Comparison of ENCODE assay signal across 1 cellular context in the genomic region with DNA sequence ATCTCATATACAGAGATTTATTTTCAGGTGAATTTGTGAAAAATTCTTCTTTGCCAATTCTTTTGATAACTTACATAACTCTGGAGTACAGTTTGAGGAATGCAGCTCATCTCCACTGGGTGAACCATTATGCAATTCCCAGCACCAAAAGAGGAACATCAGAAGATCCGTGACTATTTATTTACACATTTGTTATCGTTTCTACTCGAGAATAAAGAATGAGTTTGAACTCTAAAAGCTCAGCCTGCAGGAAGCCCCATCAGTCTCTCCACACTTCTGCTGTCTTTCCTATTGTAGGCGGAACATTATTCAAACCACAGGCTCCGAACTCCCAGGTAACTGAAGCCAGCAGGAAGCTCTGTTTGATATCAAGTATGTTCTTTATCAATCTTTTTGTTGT.
TF ChIP-seq lines count a peak whose summit lies in the region.

No MANE protein-coding gene starts in this region.

TF ChIP-seq in HepG2, 621 proteins besides CTCF, POLR2A, EP300 and RAD21 (continued from another document and continues in another):
- no peak for TF ChIP-seq REXO4 (CRISPR knock-in tag; IDR thresholded peaks at IDR 0.05; ENCODE audit: borderline replicate concordance)
- TF ChIP-seq BCL6 (CRISPR knock-in tag; IDR thresholded peaks at IDR 0.05) = peak; percentile 83
- TF ChIP-seq HDAC1 (CRISPR knock-in tag; IDR thresholded peaks at IDR 0.05) = peak; percentile 42; the same call in 1 of the 2 replicates
- TF ChIP-seq HOXA5 (CRISPR knock-in tag; IDR thresholded peaks at IDR 0.05) = 0 out of 2 replicates have a peak, but pooled peaks have one; percentile 27
- no peak for TF ChIP-seq ZNF773 (CRISPR knock-in tag; IDR thresholded peaks at IDR 0.05; ENCODE audit: borderline replicate concordance)
- TF ChIP-seq ZNF672 (CRISPR knock-in tag; IDR thresholded peaks at IDR 0.05) = no peak
- TF ChIP-seq ZGPAT (CRISPR knock-in tag; IDR thresholded peaks at IDR 0.05) = peak; percentile 74
- TF ChIP-seq ZNF772 (CRISPR knock-in tag; IDR thresholded peaks at IDR 0.05) = peak; percentile 49; the same call in 1 of the 2 replicates
- TF ChIP-seq ZNF280B (CRISPR knock-in tag; IDR thresholded peaks at IDR 0.05; ENCODE audit: borderline replicate concordance) = no peak
- no peak for TF ChIP-seq KLF12 (CRISPR knock-in tag; IDR thresholded peaks at IDR 0.05; ENCODE audit: borderline replicate concordance)
- TF ChIP-seq NKX3-1 (CRISPR knock-in tag; IDR thresholded peaks at IDR 0.05) = 0 out of 2 replicates have a peak, but pooled peaks have one; percentile 36
- no peak for TF ChIP-seq ZNF274 (CRISPR knock-in tag; IDR thresholded peaks at IDR 0.05)
- peak; percentile 66 for TF ChIP-seq DBP (CRISPR knock-in tag; IDR thresholded peaks at IDR 0.05; ENCODE audit: not compliant biosample characterization)
- TF ChIP-seq, protein P1, sequence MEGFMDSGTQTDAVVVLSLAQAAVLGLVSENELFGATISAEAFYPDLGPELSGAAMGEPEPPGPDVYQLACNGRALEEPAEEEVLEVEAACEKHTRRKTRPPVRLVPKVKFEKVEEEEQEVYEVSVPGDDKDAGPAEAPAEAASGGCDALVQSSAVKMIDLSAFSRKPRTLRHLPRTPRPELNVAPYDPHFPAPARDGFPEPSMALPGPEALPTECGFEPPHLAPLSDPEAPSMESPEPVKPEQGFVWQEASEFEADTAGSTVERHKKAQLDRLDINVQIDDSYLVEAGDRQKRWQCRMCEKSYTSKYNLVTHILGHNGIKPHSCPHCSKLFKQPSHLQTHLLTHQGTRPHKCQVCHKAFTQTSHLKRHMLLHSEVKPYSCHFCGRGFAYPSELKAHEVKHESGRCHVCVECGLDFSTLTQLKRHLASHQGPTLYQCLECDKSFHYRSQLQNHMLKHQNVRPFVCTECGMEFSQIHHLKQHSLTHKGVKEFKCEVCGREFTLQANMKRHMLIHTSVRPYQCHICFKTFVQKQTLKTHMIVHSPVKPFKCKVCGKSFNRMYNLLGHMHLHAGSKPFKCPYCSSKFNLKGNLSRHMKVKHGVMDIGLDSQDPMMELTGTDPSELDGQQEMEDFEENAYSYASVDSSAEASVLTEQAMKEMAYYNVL (CRISPR knock-in tag; IDR thresholded peaks at IDR 0.05; ENCODE audit: borderline replicate concordance) = 0 out of 2 replicates have a peak, but pooled peaks have one; percentile 48
- TF ChIP-seq, protein P2, sequence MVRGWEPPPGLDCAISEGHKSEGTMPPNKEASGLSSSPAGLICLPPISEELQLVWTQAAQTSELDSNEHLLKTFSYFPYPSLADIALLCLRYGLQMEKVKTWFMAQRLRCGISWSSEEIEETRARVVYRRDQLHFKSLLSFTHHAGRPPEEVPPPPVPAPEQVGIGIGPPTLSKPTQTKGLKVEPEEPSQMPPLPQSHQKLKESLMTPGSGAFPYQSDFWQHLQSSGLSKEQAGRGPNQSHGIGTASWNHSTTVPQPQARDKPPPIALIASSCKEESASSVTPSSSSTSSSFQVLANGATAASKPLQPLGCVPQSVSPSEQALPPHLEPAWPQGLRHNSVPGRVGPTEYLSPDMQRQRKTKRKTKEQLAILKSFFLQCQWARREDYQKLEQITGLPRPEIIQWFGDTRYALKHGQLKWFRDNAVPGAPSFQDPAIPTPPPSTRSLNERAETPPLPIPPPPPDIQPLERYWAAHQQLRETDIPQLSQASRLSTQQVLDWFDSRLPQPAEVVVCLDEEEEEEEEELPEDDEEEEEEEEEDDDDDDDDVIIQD (CRISPR knock-in tag; IDR thresholded peaks at IDR 0.05; ENCODE audit: low read depth) = peak; percentile 94; the same call in 1 of the 2 replicates
- TF ChIP-seq, protein P3, sequence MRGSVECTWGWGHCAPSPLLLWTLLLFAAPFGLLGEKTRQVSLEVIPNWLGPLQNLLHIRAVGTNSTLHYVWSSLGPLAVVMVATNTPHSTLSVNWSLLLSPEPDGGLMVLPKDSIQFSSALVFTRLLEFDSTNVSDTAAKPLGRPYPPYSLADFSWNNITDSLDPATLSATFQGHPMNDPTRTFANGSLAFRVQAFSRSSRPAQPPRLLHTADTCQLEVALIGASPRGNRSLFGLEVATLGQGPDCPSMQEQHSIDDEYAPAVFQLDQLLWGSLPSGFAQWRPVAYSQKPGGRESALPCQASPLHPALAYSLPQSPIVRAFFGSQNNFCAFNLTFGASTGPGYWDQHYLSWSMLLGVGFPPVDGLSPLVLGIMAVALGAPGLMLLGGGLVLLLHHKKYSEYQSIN (CRISPR knock-in tag; IDR thresholded peaks at IDR 0.05; ENCODE audit: borderline replicate concordance) = no peak
- TF ChIP-seq CREBL2 (CRISPR knock-in tag; IDR thresholded peaks at IDR 0.05; ENCODE audit: borderline replicate concordance) = no peak
- TF ChIP-seq ZMYM3 (CRISPR knock-in tag; IDR thresholded peaks at IDR 0.05) = no peak
- no peak for TF ChIP-seq ZFP82 (CRISPR knock-in tag; IDR thresholded peaks at IDR 0.05; ENCODE audit: borderline replicate concordance)
- 0 out of 2 replicates have a peak, but pooled peaks have one; percentile 28 for TF ChIP-seq ZSCAN9 (CRISPR knock-in tag; IDR thresholded peaks at IDR 0.05; ENCODE audit: borderline replicate concordance)
- peak; percentile 84; the same call in 1 of the 2 replicates for TF ChIP-seq ZFP1 (CRISPR knock-in tag; IDR thresholded peaks at IDR 0.05)
- 0 out of 2 replicates have a peak, but pooled peaks have one; percentile 19 for TF ChIP-seq PATZ1 (CRISPR knock-in tag; IDR thresholded peaks at IDR 0.05)
- TF ChIP-seq GATA4 (IDR thresholded peaks at IDR 0.05; ENCODE audit: borderline replicate concordance, low read depth) = peak; percentile 44; the same call in 1 of the 2 replicates
- no peak for TF ChIP-seq REL (CRISPR knock-in tag; conservative IDR thresholded peaks at IDR 0.05)
- TF ChIP-seq HOXA9 (CRISPR knock-in tag; IDR thresholded peaks at IDR 0.05; ENCODE audit: borderline replicate concordance) = no peak
- TF ChIP-seq SALL1 (CRISPR knock-in tag; IDR thresholded peaks at IDR 0.05) = peak; percentile 57; the same call in 1 of the 2 replicates
- TF ChIP-seq ZNF253 (CRISPR knock-in tag; IDR thresholded peaks at IDR 0.05; ENCODE audit: borderline replicate concordance) = no peak
- TF ChIP-seq MTF1 (CRISPR knock-in tag; IDR thresholded peaks at IDR 0.05) = no peak
- peak; percentile 84 for TF ChIP-seq TBX2 (CRISPR knock-in tag; IDR thresholded peaks at IDR 0.05; ENCODE audit: borderline replicate concordance)
- TF ChIP-seq FOXP4 (CRISPR knock-in tag; IDR thresholded peaks at IDR 0.05) = peak; percentile 83
- no peak for TF ChIP-seq ZNF724P (CRISPR knock-in tag; IDR thresholded peaks at IDR 0.05; ENCODE audit: borderline replicate concordance)
- no peak for TF ChIP-seq GLI4 (CRISPR knock-in tag; IDR thresholded peaks at IDR 0.05; ENCODE audit: borderline replicate concordance)
- TF ChIP-seq PHF5A (CRISPR knock-in tag; IDR thresholded peaks at IDR 0.05; ENCODE audit: low read depth, unreplicated experiment) = peak; percentile 22
- TF ChIP-seq, protein P4, sequence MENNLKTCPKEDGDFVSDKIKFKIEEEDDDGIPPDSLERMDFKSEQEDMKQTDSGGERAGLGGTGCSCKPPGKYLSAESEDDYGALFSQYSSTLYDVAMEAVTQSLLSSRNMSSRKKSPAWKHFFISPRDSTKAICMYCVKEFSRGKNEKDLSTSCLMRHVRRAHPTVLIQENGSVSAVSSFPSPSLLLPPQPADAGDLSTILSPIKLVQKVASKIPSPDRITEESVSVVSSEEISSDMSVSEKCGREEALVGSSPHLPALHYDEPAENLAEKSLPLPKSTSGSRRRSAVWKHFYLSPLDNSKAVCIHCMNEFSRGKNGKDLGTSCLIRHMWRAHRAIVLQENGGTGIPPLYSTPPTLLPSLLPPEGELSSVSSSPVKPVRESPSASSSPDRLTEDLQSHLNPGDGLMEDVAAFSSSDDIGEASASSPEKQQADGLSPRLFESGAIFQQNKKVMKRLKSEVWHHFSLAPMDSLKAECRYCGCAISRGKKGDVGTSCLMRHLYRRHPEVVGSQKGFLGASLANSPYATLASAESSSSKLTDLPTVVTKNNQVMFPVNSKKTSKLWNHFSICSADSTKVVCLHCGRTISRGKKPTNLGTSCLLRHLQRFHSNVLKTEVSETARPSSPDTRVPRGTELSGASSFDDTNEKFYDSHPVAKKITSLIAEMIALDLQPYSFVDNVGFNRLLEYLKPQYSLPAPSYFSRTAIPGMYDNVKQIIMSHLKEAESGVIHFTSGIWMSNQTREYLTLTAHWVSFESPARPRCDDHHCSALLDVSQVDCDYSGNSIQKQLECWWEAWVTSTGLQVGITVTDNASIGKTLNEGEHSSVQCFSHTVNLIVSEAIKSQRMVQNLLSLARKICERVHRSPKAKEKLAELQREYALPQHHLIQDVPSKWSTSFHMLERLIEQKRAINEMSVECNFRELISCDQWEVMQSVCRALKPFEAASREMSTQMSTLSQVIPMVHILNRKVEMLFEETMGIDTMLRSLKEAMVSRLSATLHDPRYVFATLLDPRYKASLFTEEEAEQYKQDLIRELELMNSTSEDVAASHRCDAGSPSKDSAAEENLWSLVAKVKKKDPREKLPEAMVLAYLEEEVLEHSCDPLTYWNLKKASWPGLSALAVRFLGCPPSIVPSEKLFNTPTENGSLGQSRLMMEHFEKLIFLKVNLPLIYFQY (CRISPR knock-in tag; IDR thresholded peaks at IDR 0.05; ENCODE audit: borderline replicate concordance) = peak; percentile 46; the same call in 1 of the 2 replicates
- TF ChIP-seq SIX1 (CRISPR knock-in tag; IDR thresholded peaks at IDR 0.05; ENCODE audit: borderline replicate concordance) = peak; percentile 48; the same call in 1 of the 2 replicates
